ENCODE assay signal across 24 cellular contexts in genomic region chr15:46892621-46893160, GRCh38.
DNase-seq lines count a peak whose midpoint lies in the region; ATAC-seq, FAIRE-seq and TF ChIP-seq lines count a peak whose summit lies in the region.
"Had no signal": no experiment of that assay in that cellular context is flagged by ENCODE, and none has a peak within 500 bp of the region (broad histone marks: within the 10 kb centered on the region; RNA-seq: fewer than 3 reads in every experiment).

No MANE protein-coding gene starts in this region.

- H3K9me2 ChIP-seq in PC-3 (replicated peaks; ENCODE audit: low read length) (no peaks in the 10 kb centered on the region), GM23248 (ENCODE audit: insufficient read depth) (no peaks in the 10 kb centered on the region)

- H3K4me2 ChIP-seq in PC-3 (ENCODE audit: low read length) (no peak overlapping the region), osteoblast (ENCODE audit: insufficient read depth, low read length) (no peak overlapping the region), GM23248 (ENCODE audit: unreplicated experiment) (no peak overlapping the region)
- H3K4me2 ChIP-seq: GM23338 had no signal

- ATAC-seq in PC-3: peak; percentile 13; the same call in 1 of the 2 replicates
- ATAC-seq in HG03135 (IDR thresholded peaks at IDR 0.05; ENCODE audit: unreplicated experiment): no peak
- ATAC-seq: GM23338; stimulated activated memory B cell treated with anti-CD40 and anti-IgM and Interleukin-4, amounts not matched to agents 10 μg/mL and 1 μg/mL and 100 μg/mL, for 72 hours had no signal

- CTCF ChIA-PET in PC-3 (lab: Charles Lee): no interaction called here

- no peak overlapping the region for H3K4me3 ChIP-seq in PC-3 (ENCODE audit: low read length)
- no peak overlapping the region for H3K4me3 ChIP-seq in osteoblast (ENCODE audit: insufficient read depth, low read length)
- no peak overlapping the region for H3K4me3 ChIP-seq in GM23248
- H3K4me3 ChIP-seq: dorsolateral prefrontal cortex, GM23338, lung had no signal

- in situ Hi-C loops in GM23248 (cut with MboI): no loop called here

- H3K36me3 ChIP-seq in PC-3 (ENCODE audit: low read depth, low read length) (no peaks in the 10 kb centered on the region), osteoblast (ENCODE audit: insufficient read depth, low read length) (no peaks in the 10 kb centered on the region), GM23248 (ENCODE audit: low read depth) (no peaks in the 10 kb centered on the region)

- WGBS in GM23248 (ENCODE audit: low coverage in 1 of 2, low lambda C conversion rate in 2 of 2, missing lambda C conversion rate in 2 of 2), 2 experiments: 27 to 31% methylated on average over 4 of the region's 4 CpGs

- POLR2A ChIA-PET in PC-3 (lab: Charles Lee; ENCODE audit: unreplicated experiment): no interaction called here

- H3K9me3 ChIP-seq in PC-3 (ENCODE audit: low read length) (no peaks in the 10 kb centered on the region), osteoblast (ENCODE audit: low read depth, low read length) (no peaks in the 10 kb centered on the region), GM23248 (ENCODE audit: low read depth) (no peaks in the 10 kb centered on the region)

- H4K20me1 ChIP-seq in PC-3 (ENCODE audit: low read length) (no peaks in the 10 kb centered on the region), osteoblast (ENCODE audit: insufficient read depth, low read length) (no peaks in the 10 kb centered on the region), GM23248 (ENCODE audit: insufficient read depth) (no peaks in the 10 kb centered on the region)

- TF ChIP-seq CTCF in PC-3 (conservative IDR thresholded peaks at IDR 0.05; ENCODE audit: low read depth, low read length) (no peak), osteoblast (IDR thresholded peaks at IDR 0.05; ENCODE audit: extremely low read depth, low read depth, low read length) (no peak)

- H3K4me1 ChIP-seq in PC-3 (ENCODE audit: insufficient read depth, low read length): peaks cover 3% of the 10 kb centered on the region; the same call in 1 of the 2 replicates
- no peaks in the 10 kb centered on the region for H3K4me1 ChIP-seq in osteoblast (ENCODE audit: insufficient read depth, low read length)
- H3K4me1 ChIP-seq in GM23248 (ENCODE audit: insufficient read depth): no peaks in the 10 kb centered on the region

- H3F3A ChIP-seq in PC-3 (ENCODE audit: low read length, unreplicated experiment) (no peaks in the 10 kb centered on the region), GM23248 (ENCODE audit: insufficient read depth) (no peaks in the 10 kb centered on the region)

- H3K79me2 ChIP-seq in PC-3 (ENCODE audit: low read length) (no peaks in the 10 kb centered on the region), osteoblast (ENCODE audit: insufficient read depth, low read length) (no peaks in the 10 kb centered on the region), GM23248 (ENCODE audit: insufficient read depth) (no peaks in the 10 kb centered on the region)

- FAIRE-seq in HTR-8/SVneo (lab: Jason Lieb, UNC): no peak
- FAIRE-seq: astrocyte, endothelial cell of umbilical vein, frontal cortex, small intestine had no signal

- H3K9ac ChIP-seq in PC-3 (ENCODE audit: low read length) (no peak overlapping the region), GM23248 (no peak overlapping the region)

- no peak overlapping the region for H2AFZ ChIP-seq in PC-3 (ENCODE audit: low read length)
- no peak overlapping the region for H2AFZ ChIP-seq in osteoblast (ENCODE audit: low read length)
- H2AFZ ChIP-seq in GM23248: no peak overlapping the region
- H2AFZ ChIP-seq: GM23338 had no signal

- BruUV-seq in PC-3 (replicated peaks; lab: Mats Ljungman, UMichigan): no TSS peak

- H3K27ac ChIP-seq in PC-3 (ENCODE audit: low read length) (no peak overlapping the region), epithelial cell of prostate (no peak overlapping the region), osteoblast (ENCODE audit: low read depth, low read length) (no peak overlapping the region), GM23248 (no peak overlapping the region)
- H3K27ac ChIP-seq: dorsolateral prefrontal cortex, HL-60 had no signal

- intact Hi-C loops in PC-3 (cut with micrococcal nuclease): no loop called here

- DNase-seq in HTR-8/SVneo (ENCODE audit: insufficient read length, low spot score) (peak; percentile 15), PC-3 (peak; percentile 51), epithelial cell of prostate (ENCODE audit: low read depth, low spot score) (peak; percentile 33), osteoblast (ENCODE audit: insufficient read length, low spot score, missing footprints) (peak; percentile 2), GM23248 (no peak), NCI-H524 (lab: John Stamatoyannopoulos, UW) (no peak)
- DNase-seq: activated CD4-positive, alpha-beta T cell treated with anti-CD3 and anti-CD28 coated beads, Interleukin-2, amount 10 ng/mL, durations not matched to agents 24 days and 14 days; CD4-positive, CD25-positive, alpha-beta regulatory T cell; DMS 273 treated with DMSO at 0.1 percent for 48 hours; dorsolateral prefrontal cortex; hypothalamus; MM.1S; NCI-H1417 treated with DMSO at 0.1 percent for 48 hours; NCI-H774; nucleus accumbens; small intestine had no signal

- H3K27me3 ChIP-seq in PC-3 (ENCODE audit: low read length): no peaks in the 10 kb centered on the region
- no peaks in the 10 kb centered on the region for H3K27me3 ChIP-seq in osteoblast (ENCODE audit: insufficient read depth, low read length)
- no peaks in the 10 kb centered on the region for H3K27me3 ChIP-seq in GM23248 (replicated peaks; ENCODE audit: insufficient read depth)
- H3K27me3 ChIP-seq: dorsolateral prefrontal cortex had no signal

Comparison
In these comparisons a context has a peak if more than half of its experiments do, and no peak if none do; other contexts are left out.
1. DNase-seq: peak in HTR-8/SVneo (single experiment), PC-3 (single experiment), epithelial cell of prostate (single experiment) and osteoblast (single experiment); none in GM23248 (single experiment) and NCI-H524 (0 of 2).